8 cellular contexts compared by ENCODE assay signal in genomic region chr1:32651461-32652073, GRCh38. TPM values are rescaled to one million over a fixed set of nuclear protein-coding genes. Genes with fewer than 3 reads are reported as not detected.
DNase-seq lines count a peak whose midpoint lies in the region; ATAC-seq and TF ChIP-seq lines count a peak whose summit lies in the region.

No MANE protein-coding gene starts in this region.

- H3K9me3 ChIP-seq in colonic mucosa (no peaks in the 10 kb centered on the region), mesodermal cell (ENCODE audit: control insufficient read depth, low read length) (no peaks in the 10 kb centered on the region)

- H3K4me1 ChIP-seq in colonic mucosa (peaks cover 13% of the 10 kb centered on the region), mesodermal cell (ENCODE audit: control insufficient read depth, insufficient read depth, low read length, poor library complexity, severe bottlenecking) (peaks cover 15% of the 10 kb centered on the region)

- ATAC-seq in GM18511 (IDR thresholded peaks at IDR 0.05; ENCODE audit: unreplicated experiment) (peak; percentile 30), GM21737 (IDR thresholded peaks at IDR 0.05; ENCODE audit: unreplicated experiment) (no peak), HG03520 (IDR thresholded peaks at IDR 0.05; ENCODE audit: unreplicated experiment) (no peak), GM21515 (IDR thresholded peaks at IDR 0.05; ENCODE audit: unreplicated experiment) (no peak)

- no peak for DNase-seq in AG04449 (ENCODE audit: low read depth, low spot score)
- DNase-seq in LNCaP clone FGC (ENCODE audit: low read depth): peak; percentile 4
- no peak for DNase-seq in colonic mucosa

- peak overlapping the region; percentile 98 for H3K27ac ChIP-seq in colonic mucosa
- peak overlapping the region; percentile 99 for H3K27ac ChIP-seq in mesodermal cell (ENCODE audit: low read depth, low read length, severe bottlenecking)

- TF ChIP-seq CTCF in AG04449 (IDR thresholded peaks at IDR 0.05; ENCODE audit: insufficient read depth, low read length, missing control alignments): no peak
- TF ChIP-seq CTCF in LNCaP clone FGC (IDR thresholded peaks at IDR 0.05; ENCODE audit: control insufficient read depth, extremely low read depth, insufficient read depth): no peak
- TF ChIP-seq CTCF in colonic mucosa (IDR thresholded peaks at IDR 0.05): no peak

- H3K9ac ChIP-seq in colonic mucosa (ENCODE audit: low read depth in 2 of 2, low read length in 2 of 2): peak overlapping the region; percentile 89 to 90

- H3K4me3 ChIP-seq in AG04449 (ENCODE audit: low read depth, low read length) (peak overlapping the region; percentile 63), LNCaP clone FGC (ENCODE audit: low read depth, low read length) (peak overlapping the region; percentile 88), colonic mucosa (peak overlapping the region; percentile 89), mesodermal cell (ENCODE audit: extremely low read depth, insufficient read depth, low read length, poor library complexity, severe bottlenecking) (peak overlapping the region; percentile 74)

- WGBS in mesodermal cell (ENCODE audit: insufficient coverage in 2 of 2), 2 experiments: 0 to 1% methylated on average over 25 to 34 of the region's 43 CpGs

- intact Hi-C loops in colonic mucosa (cut with DNase I): no loop called here

- H3K36me3 ChIP-seq in colonic mucosa (no peaks in the 10 kb centered on the region), mesodermal cell (ENCODE audit: control insufficient read depth, insufficient read depth, low read length) (peaks cover 47% of the 10 kb centered on the region)

- POLR2A ChIA-PET in AG04449 (lab: Yijun Ruan, JAX): interaction anchor here (0.8 to 1.4 kb wide), 8 partner anchors 12 to 257 kb away, joined by 3 to 10 read pairs (median 4); partner anchors contain the start of genes BSDC1 and SYNC

- H3K27me3 ChIP-seq in colonic mucosa: no peaks in the 10 kb centered on the region

- CTCF ChIA-PET in AG04449 (lab: Yijun Ruan, JAX): interaction anchor here (0.8 to 1.0 kb wide), 3 partner anchors 9 to 131 kb away, joined by 3 to 4 read pairs (median 4); no protein-coding TSS in a partner anchor

RNA-seq across cellular contexts. Expression of gene RBBP4, which starts 0.6 kb away (rescaled TPM):
- 100 to 1,000 TPM; 155 to 171 TPM for total RNA-seq in colonic mucosa
- polyA plus RNA-seq in mesodermal cell (2013, experiment 1 of 2): 220 TPM
- polyA plus RNA-seq in mesodermal cell (2013, experiment 2 of 2): 223 TPM

RNA-seq across cellular contexts. Expression of gene ZBTB8OS, which starts 1.2 kb away (rescaled TPM):
- 10 to 100 TPM; 42.4 to 45.7 TPM for total RNA-seq in colonic mucosa
- polyA plus RNA-seq in mesodermal cell (2013, experiment 1 of 2): 30.0 TPM
- 40.2 TPM for polyA plus RNA-seq in mesodermal cell (2013, experiment 2 of 2)

RNA-seq across cellular contexts. Expression of gene SYNC, which starts 51.0 kb away (rescaled TPM):
- total RNA-seq in colonic mucosa: 10 to 100 TPM in 1 of 2 donors, 1 to 10 TPM in 1; 6.6 to 10.6 TPM
- polyA plus RNA-seq in mesodermal cell (2013, experiment 1 of 2): 1.0 TPM
- 0.96 TPM for polyA plus RNA-seq in mesodermal cell (2013, experiment 2 of 2)
